In the genomic region with DNA sequence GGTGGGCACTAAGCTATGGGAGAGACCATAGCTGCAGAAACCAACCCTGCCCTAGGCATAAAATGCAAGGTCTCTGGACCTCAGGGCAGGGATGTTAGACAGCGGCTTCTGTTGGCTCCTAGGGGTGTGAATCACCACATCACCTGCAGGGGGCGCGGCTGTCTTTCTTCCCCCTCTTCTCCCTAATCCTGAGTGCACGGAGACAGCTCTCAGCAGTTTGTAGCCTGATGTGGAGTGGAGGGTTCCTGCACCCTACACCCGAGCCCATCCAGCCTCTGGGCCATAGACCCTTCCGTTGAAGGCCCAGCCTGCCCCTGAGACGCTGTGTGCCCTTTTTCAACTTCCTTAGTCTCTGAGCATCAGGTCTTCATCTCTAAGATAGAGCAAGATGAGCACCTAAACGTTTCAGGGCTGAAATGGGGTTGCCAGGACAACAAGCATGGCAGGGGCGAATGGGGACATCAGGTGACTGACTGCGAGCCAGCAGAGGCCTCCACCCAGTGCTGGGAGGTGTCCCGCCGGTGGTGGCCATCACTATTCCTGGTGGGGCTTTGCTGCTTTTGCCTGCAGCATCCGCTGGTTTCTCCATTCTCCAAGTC, we compare ENCODE assay signal across 8 cellular contexts.
DNase-seq lines count a peak whose midpoint lies in the region; ATAC-seq and TF ChIP-seq lines count a peak whose summit lies in the region.

No MANE protein-coding gene starts in this region.

- H3K27me3 ChIP-seq in endocrine pancreas (ENCODE audit: control insufficient read depth, insufficient read depth, low read length), result no peaks in the 10 kb centered on the region

- peak; percentile 95 for TF ChIP-seq CTCF in C4-2B (conservative IDR thresholded peaks at IDR 0.05)

- no peaks in the 10 kb centered on the region for H3K9me3 ChIP-seq in endocrine pancreas (ENCODE audit: control insufficient read depth, low read length)

- POLR2A ChIA-PET in HEK293T (lab: Yijun Ruan, JAX), result interaction anchor here (1.3 kb wide), 1 partner anchor 122 kb away, joined by 3 read pairs; the partner anchor contains the start of gene DNLZ

- DNase-seq in HEK293T (ENCODE audit: extremely low spot score), result peak; percentile 76
- peak; percentile 62 for DNase-seq in NCI-H82 treated with DMSO at 0.1 percent for 48 hours (lab: John Stamatoyannopoulos, UW; ENCODE audit: unreplicated experiment)
- peak; percentile 64 to 65 for DNase-seq in activated CD8-positive, alpha-beta memory T cell treated with anti-CD3 and anti-CD28 coated beads for 4 hours (ENCODE audit: low read depth in 2 of 2)
- DNase-seq in midbrain (lab: John Stamatoyannopoulos, UW), result peak; percentile 75
- DNase-seq in stimulated activated CD8-positive, alpha-beta memory T cell treated with anti-CD3 and anti-CD28 coated beads, Interleukin-4, amount 100 ng/mL, for 1 hour (ENCODE audit: low read depth in 2 of 2, low spot score in 1 of 2), result peak; percentile 70 to 72

- H3K36me3 ChIP-seq in endocrine pancreas (ENCODE audit: control insufficient read depth, insufficient read depth, low read length), result no peaks in the 10 kb centered on the region

- ATAC-seq in GM19328 (IDR thresholded peaks at IDR 0.05; ENCODE audit: unreplicated experiment), result no peak

- no peaks in the 10 kb centered on the region for H3K4me1 ChIP-seq in endocrine pancreas (ENCODE audit: control insufficient read depth, insufficient read depth, low read length)

- CTCF ChIA-PET in HEK293T (lab: Yijun Ruan, JAX), result interaction anchor here (0.6 to 2.8 kb wide), 8 partner anchors 27 to 220 kb away, joined by 3 to 13 read pairs (median 3); no protein-coding TSS in a partner anchor

- H3K27ac ChIP-seq in C4-2B, result peak overlapping the region; percentile 95

- no peak overlapping the region for H3K4me3 ChIP-seq in endocrine pancreas (ENCODE audit: control insufficient read depth, insufficient read depth, low read length)

- peak overlapping the region; percentile 1 for H3K9ac ChIP-seq in endocrine pancreas (ENCODE audit: control insufficient read depth, insufficient read depth, low read length)

TF ChIP-seq in HEK293T, 16 proteins besides CTCF, POLR2A, EP300 and RAD21:
- TF ChIP-seq FOXK2 (IDR thresholded peaks at IDR 0.05) (no peak), L3MBTL2 (conservative IDR thresholded peaks at IDR 0.05) (no peak), ELF4 (IDR thresholded peaks at IDR 0.05) (no peak), TARDBP (IDR thresholded peaks at IDR 0.05) (no peak), SP1 (IDR thresholded peaks at IDR 0.05) (no peak), NFRKB (IDR thresholded peaks at IDR 0.05) (no peak), CTBP1 (IDR thresholded peaks at IDR 0.05; ENCODE audit: borderline replicate concordance) (no peak), FOXM1 (IDR thresholded peaks at IDR 0.05; ENCODE audit: borderline replicate concordance) (no peak), HDGF (IDR thresholded peaks at IDR 0.05; ENCODE audit: borderline replicate concordance) (no peak), LEF1 (IDR thresholded peaks at IDR 0.05; ENCODE audit: borderline replicate concordance) (no peak), ZNF384 (IDR thresholded peaks at IDR 0.05) (no peak), FOXA1 (IDR thresholded peaks at IDR 0.05) (no peak), SUZ12 (IDR thresholded peaks at IDR 0.05) (no peak), BHLHE40 (IDR thresholded peaks at IDR 0.05; ENCODE audit: borderline replicate concordance) (no peak), ARNT (IDR thresholded peaks at IDR 0.05) (no peak)
- TF ChIP-seq, protein P1, sequence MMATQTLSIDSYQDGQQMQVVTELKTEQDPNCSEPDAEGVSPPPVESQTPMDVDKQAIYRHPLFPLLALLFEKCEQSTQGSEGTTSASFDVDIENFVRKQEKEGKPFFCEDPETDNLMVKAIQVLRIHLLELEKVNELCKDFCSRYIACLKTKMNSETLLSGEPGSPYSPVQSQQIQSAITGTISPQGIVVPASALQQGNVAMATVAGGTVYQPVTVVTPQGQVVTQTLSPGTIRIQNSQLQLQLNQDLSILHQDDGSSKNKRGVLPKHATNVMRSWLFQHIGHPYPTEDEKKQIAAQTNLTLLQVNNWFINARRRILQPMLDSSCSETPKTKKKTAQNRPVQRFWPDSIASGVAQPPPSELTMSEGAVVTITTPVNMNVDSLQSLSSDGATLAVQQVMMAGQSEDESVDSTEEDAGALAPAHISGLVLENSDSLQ (IDR thresholded peaks at IDR 0.05), result no peak
